In the genomic region with DNA sequence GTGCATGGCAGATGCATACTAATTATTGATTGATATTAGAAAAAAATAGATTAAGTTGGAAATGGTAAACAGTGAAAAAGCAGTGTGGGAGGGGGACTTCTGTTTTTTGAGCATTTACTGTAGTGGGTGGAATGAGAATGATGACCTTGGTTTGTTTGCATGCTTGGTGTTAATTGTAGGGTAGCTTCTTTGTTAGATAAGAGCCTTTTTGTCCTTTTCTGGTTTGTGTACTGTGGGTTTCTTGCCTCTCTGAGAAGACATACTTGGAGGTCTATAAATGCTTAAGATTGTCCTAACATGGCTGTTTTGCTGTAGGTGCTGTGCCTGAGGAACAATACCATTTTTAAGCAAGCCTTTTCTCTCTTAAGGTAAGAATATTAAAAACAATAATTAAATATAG, we compare ENCODE assay signal across 22 cellular contexts.
"Had no signal": no experiment of that assay in that cellular context is flagged by ENCODE, and none has a peak within 500 bp of the region (broad histone marks: within the 10 kb centered on the region; RNA-seq: fewer than 3 reads in every experiment).

No MANE protein-coding gene starts in this region.

- H3K9me3 Mint-ChIP-seq: activated CD4-positive, alpha-beta memory T cell treated with anti-CD3 and anti-CD28 coated beads, Interleukin-2, amount 10 ng/mL, durations not matched to agents 7 days and 5 days; activated CD4-positive, alpha-beta T cell treated with anti-CD3 and anti-CD28 coated beads, Interleukin-2, amount 10 ng/mL, durations not matched to agents 24 days and 14 days; activated T-helper 1 cell treated with anti-CD3 and anti-CD28 coated beads, Interleukin-12 subunit alpha, Interleukin-12 subunit beta, Interleukin-2, Interleukin-4 antibody, amounts not matched to agents 30 ng/mL and 10 ng/mL and 1 ng/mL, durations not matched to agents 14 hours and 24 hours and 36 hours; central memory CD8-positive, alpha-beta T cell; memory B cell; stimulated activated naive CD8-positive, alpha-beta T cell treated with anti-CD3 and anti-CD28 coated beads, Interleukin-15, Interleukin-2, amounts not matched to agents 100 ng/mL and 50 ng/mL, for 24 hours had no signal

- H3K27ac Mint-ChIP-seq: activated CD4-positive, alpha-beta memory T cell treated with anti-CD3 and anti-CD28 coated beads, Interleukin-2, amount 10 ng/mL, durations not matched to agents 7 days and 5 days; activated CD4-positive, alpha-beta T cell treated with anti-CD3 and anti-CD28 coated beads, Interleukin-2, amount 10 ng/mL, durations not matched to agents 24 days and 14 days; activated naive CD8-positive, alpha-beta T cell; activated T-helper 1 cell treated with anti-CD3 and anti-CD28 coated beads, Interleukin-12 subunit alpha, Interleukin-12 subunit beta, Interleukin-2, Interleukin-4 antibody, amounts not matched to agents 30 ng/mL and 10 ng/mL and 1 ng/mL, durations not matched to agents 14 hours and 24 hours and 36 hours; memory B cell; stimulated activated naive CD8-positive, alpha-beta T cell treated with anti-CD3 and anti-CD28 coated beads, Interleukin-15, Interleukin-2, amounts not matched to agents 100 ng/mL and 50 ng/mL, for 24 hours had no signal

- DNase-seq: activated CD4-positive, alpha-beta memory T cell treated with anti-CD3 and anti-CD28 coated beads, Interleukin-2, amount 10 ng/mL, durations not matched to agents 7 days and 5 days; activated CD4-positive, alpha-beta T cell treated with anti-CD3 and anti-CD28 coated beads, Interleukin-2, amount 10 ng/mL, durations not matched to agents 24 days and 14 days; activated gamma-delta T cell; heart right ventricle; islet precursor cell; left cardiac atrium; nucleus accumbens; right cardiac atrium; stimulated activated CD4-positive, alpha-beta T cell treated with anti-CD3 and anti-CD28 coated beads, Interleukin-12 subunit alpha, Interleukin-12 subunit beta, amount 100 ng/mL, for 4 hours; substantia nigra; T-helper 2 cell; thyroid gland had no signal

- H3K79me2 ChIP-seq: parathyroid adenoma had no signal

- H3K4me3 Mint-ChIP-seq: activated CD4-positive, alpha-beta memory T cell treated with anti-CD3 and anti-CD28 coated beads, Interleukin-2, amount 10 ng/mL, durations not matched to agents 7 days and 5 days; activated CD4-positive, alpha-beta T cell treated with anti-CD3 and anti-CD28 coated beads, Interleukin-2, amount 10 ng/mL, durations not matched to agents 24 days and 14 days; activated naive CD8-positive, alpha-beta T cell; activated T-helper 1 cell treated with anti-CD3 and anti-CD28 coated beads, Interleukin-12 subunit alpha, Interleukin-12 subunit beta, Interleukin-2, Interleukin-4 antibody, amounts not matched to agents 30 ng/mL and 10 ng/mL and 1 ng/mL, durations not matched to agents 14 hours and 24 hours and 36 hours; central memory CD8-positive, alpha-beta T cell; memory B cell; stimulated activated naive CD8-positive, alpha-beta T cell treated with anti-CD3 and anti-CD28 coated beads, Interleukin-15, Interleukin-2, amounts not matched to agents 100 ng/mL and 50 ng/mL, for 24 hours had no signal

- H3K9me3 ChIP-seq: breast epithelium, heart right ventricle, thyroid gland had no signal

- H3K27me3 ChIP-seq: breast epithelium, heart right ventricle, thyroid gland had no signal

- H3K4me1 Mint-ChIP-seq: activated CD4-positive, alpha-beta memory T cell treated with anti-CD3 and anti-CD28 coated beads, Interleukin-2, amount 10 ng/mL, durations not matched to agents 7 days and 5 days; activated CD4-positive, alpha-beta T cell treated with anti-CD3 and anti-CD28 coated beads, Interleukin-2, amount 10 ng/mL, durations not matched to agents 24 days and 14 days had no signal

- H2AFZ ChIP-seq: parathyroid adenoma had no signal

- H3K36me3 ChIP-seq: breast epithelium, thyroid gland had no signal

- FAIRE-seq: endometrium had no signal

- H3K27me3 Mint-ChIP-seq: activated CD4-positive, alpha-beta memory T cell treated with anti-CD3 and anti-CD28 coated beads, Interleukin-2, amount 10 ng/mL, durations not matched to agents 7 days and 5 days; activated CD4-positive, alpha-beta T cell treated with anti-CD3 and anti-CD28 coated beads, Interleukin-2, amount 10 ng/mL, durations not matched to agents 24 days and 14 days; activated naive CD8-positive, alpha-beta T cell; central memory CD8-positive, alpha-beta T cell; memory B cell; stimulated activated naive CD8-positive, alpha-beta T cell treated with anti-CD3 and anti-CD28 coated beads, Interleukin-15, Interleukin-2, amounts not matched to agents 100 ng/mL and 50 ng/mL, for 24 hours had no signal

- H3K27ac ChIP-seq: breast epithelium, coronary artery, heart right ventricle, parathyroid adenoma, thyroid gland had no signal

- H3K4me1 ChIP-seq: breast epithelium, parathyroid adenoma, thyroid gland had no signal

- H3K9ac ChIP-seq: parathyroid adenoma had no signal

- H3K4me3 ChIP-seq: breast epithelium, coronary artery, heart right ventricle, thyroid gland had no signal

- ATAC-seq: activated CD4-positive, CD25-positive, alpha-beta regulatory T cell treated with anti-CD3 and anti-CD28 coated beads, Interleukin-2, amount 50 U/mL, for 24 hours; heart right ventricle; left cardiac atrium; right cardiac atrium had no signal
